ENCODE assay signal across 35 cellular contexts in the genomic region with DNA sequence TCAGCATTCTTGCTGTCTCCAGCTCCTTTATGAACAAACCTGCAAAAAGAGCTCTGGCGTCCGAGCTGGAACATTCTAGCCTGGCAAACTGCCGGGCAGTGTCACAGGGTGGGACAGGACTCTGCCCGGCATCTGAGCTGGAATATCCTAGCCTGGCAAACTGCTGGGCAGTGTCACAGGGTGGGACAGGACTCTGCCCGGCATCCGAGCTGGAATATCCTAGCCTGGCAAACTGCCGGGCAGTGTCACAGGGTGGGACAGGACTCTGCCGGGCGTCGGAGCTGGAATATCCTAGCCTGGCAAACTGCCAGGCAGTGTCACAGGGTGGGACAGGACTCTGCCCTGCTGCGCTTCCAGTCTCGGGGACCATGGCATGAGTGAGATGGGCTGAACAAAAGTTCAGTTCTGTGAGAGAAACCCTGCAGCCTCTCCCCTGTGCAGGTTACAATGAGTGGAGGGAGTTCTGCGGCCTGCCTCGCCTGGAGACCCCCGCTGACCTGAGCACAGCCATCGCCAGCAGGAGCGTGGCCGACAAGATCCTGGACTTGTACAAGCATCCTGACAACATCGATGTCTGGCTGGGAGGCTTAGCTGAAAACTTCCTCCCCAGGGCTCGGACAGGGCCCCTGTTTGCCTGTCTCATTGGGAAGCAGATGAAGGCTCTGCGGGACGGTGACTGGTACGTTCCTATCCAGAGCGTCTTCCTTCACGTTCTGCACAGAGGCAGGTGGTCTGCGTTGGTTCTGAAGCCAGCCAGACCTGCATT.
DNase-seq lines count a peak whose midpoint lies in the region; ATAC-seq and TF ChIP-seq lines count a peak whose summit lies in the region.
"Had no signal": no experiment of that assay in that cellular context is flagged by ENCODE, and none has a peak within 500 bp of the region (broad histone marks: within the 10 kb centered on the region; RNA-seq: fewer than 3 reads in every experiment).

No MANE protein-coding gene starts in this region.

- TF ChIP-seq EP300 in gastroesophageal sphincter (IDR thresholded peaks at IDR 0.05): no peak
- TF ChIP-seq EP300 in transverse colon (IDR thresholded peaks at IDR 0.05; ENCODE audit: low read depth): no peak

- TF ChIP-seq POLR2A in gastroesophageal sphincter (IDR thresholded peaks at IDR 0.05) (no peak), transverse colon (IDR thresholded peaks at IDR 0.05) (no peak)

- no peaks in the 10 kb centered on the region for H3K4me1 Mint-ChIP-seq in activated T-cell treated with anti-CD3 and anti-CD28 coated beads, Interleukin-2, amount 50 U/mL, for 24 hours (ENCODE audit: low read depth)
- H3K4me1 Mint-ChIP-seq: central memory CD8-positive, alpha-beta T cell; endodermal cell; stimulated activated effector memory CD8-positive, alpha-beta T cell treated with anti-CD3 and anti-CD28 coated beads, Interleukin-12 subunit alpha, Interleukin-12 subunit beta, amount 100 ng/mL, for 72 hours had no signal

- H3K27me3 Mint-ChIP-seq in activated T-cell treated with anti-CD3 and anti-CD28 coated beads, Interleukin-2, amount 50 U/mL, for 24 hours: no peaks in the 10 kb centered on the region
- H3K27me3 Mint-ChIP-seq: central memory CD8-positive, alpha-beta T cell; dendritic cell treated with granulocyte-macrophage colony-stimulating factor and Interleukin-4, amounts not matched to agents 40 ng/mL and 50 ng/mL, for 4 days had no signal

- H3K4me3 Mint-ChIP-seq in activated T-cell treated with anti-CD3 and anti-CD28 coated beads, Interleukin-2, amount 50 U/mL, for 24 hours: no peak overlapping the region
- H3K4me3 Mint-ChIP-seq: activated T-cell treated with anti-CD3 and anti-CD28 coated beads, Interleukin-2, amount 50 U/mL, for 72 hours; central memory CD8-positive, alpha-beta T cell; dendritic cell treated with granulocyte-macrophage colony-stimulating factor and Interleukin-4, amounts not matched to agents 40 ng/mL and 50 ng/mL, for 4 days; endodermal cell; H9; stimulated activated effector memory CD8-positive, alpha-beta T cell treated with anti-CD3 and anti-CD28 coated beads, Interleukin-12 subunit alpha, Interleukin-12 subunit beta, amount 100 ng/mL, for 72 hours had no signal

- H3K4me1 ChIP-seq in gastroesophageal sphincter: no peaks in the 10 kb centered on the region
- no peaks in the 10 kb centered on the region for H3K4me1 ChIP-seq in osteoblast (ENCODE audit: insufficient read depth, low read length)
- H3K4me1 ChIP-seq in transverse colon: peaks cover 0 to 16% (median 0%) of the 10 kb centered on the region in 4 donors
- H3K4me1 ChIP-seq: prostate gland had no signal

- WGBS in gastroesophageal sphincter (ENCODE audit: low coverage in 1 of 2), 2 donors: 43 to 68% methylated on average over 3 to 7 of the region's 26 CpGs
- 62% methylated on average over 26 of the region's 26 CpGs; no CpG with 5 or more reads in 1 of the 2 donors for WGBS in transverse colon (ENCODE audit: low coverage in 1 of 2), 2 donors

- H3K36me3 Mint-ChIP-seq in activated T-cell treated with anti-CD3 and anti-CD28 coated beads, Interleukin-2, amount 50 U/mL, for 24 hours (ENCODE audit: low read depth): no peaks in the 10 kb centered on the region
- H3K36me3 Mint-ChIP-seq: stimulated activated effector memory CD8-positive, alpha-beta T cell treated with anti-CD3 and anti-CD28 coated beads, Interleukin-12 subunit alpha, Interleukin-12 subunit beta, amount 100 ng/mL, for 72 hours had no signal

- H3K27ac ChIP-seq in gastroesophageal sphincter: peak overlapping the region in 2 of 4 donors; percentile 10 to 62
- H3K27ac ChIP-seq in osteoblast (ENCODE audit: low read depth, low read length): no peak overlapping the region
- H3K27ac ChIP-seq in transverse colon: peak overlapping the region in 3 of 4 donors; percentile 41 to 58 (median 53)
- H3K27ac ChIP-seq: C4-2B, HL-60, PC-9, prostate gland, VCaP had no signal

- H3K36me3 ChIP-seq in gastroesophageal sphincter (no peaks in the 10 kb centered on the region), osteoblast (ENCODE audit: insufficient read depth, low read length) (no peaks in the 10 kb centered on the region), transverse colon (no peaks in the 10 kb centered on the region)
- H3K36me3 ChIP-seq: prostate gland, upper lobe of left lung had no signal

- no peaks in the 10 kb centered on the region for H3K9me3 Mint-ChIP-seq in activated T-cell treated with anti-CD3 and anti-CD28 coated beads, Interleukin-2, amount 50 U/mL, for 24 hours
- H3K9me3 Mint-ChIP-seq: activated T-cell treated with anti-CD3 and anti-CD28 coated beads, Interleukin-2, amount 50 U/mL, for 72 hours; dendritic cell treated with granulocyte-macrophage colony-stimulating factor and Interleukin-4, amounts not matched to agents 40 ng/mL and 50 ng/mL, for 4 days; endodermal cell; H9; stimulated activated effector memory CD8-positive, alpha-beta T cell treated with anti-CD3 and anti-CD28 coated beads, Interleukin-12 subunit alpha, Interleukin-12 subunit beta, amount 100 ng/mL, for 72 hours had no signal

- no peaks in the 10 kb centered on the region for H4K20me1 ChIP-seq in osteoblast (ENCODE audit: insufficient read depth, low read length)

- ATAC-seq in gastroesophageal sphincter (peak; percentile 24), HG03045 (IDR thresholded peaks at IDR 0.05; ENCODE audit: unreplicated experiment) (no peak)
- ATAC-seq: activated T-cell treated with anti-CD3 and anti-CD28 coated beads, Interleukin-2, amount 50 U/mL, for 72 hours; esophagus mucosa; stimulated activated effector memory CD8-positive, alpha-beta T cell treated with anti-CD3 and anti-CD28 coated beads, Interleukin-12 subunit alpha, Interleukin-12 subunit beta, amount 100 ng/mL, for 72 hours had no signal

- TF ChIP-seq CTCF in gastroesophageal sphincter (IDR thresholded peaks at IDR 0.05): no peak
- no peak for TF ChIP-seq CTCF in osteoblast (IDR thresholded peaks at IDR 0.05; ENCODE audit: extremely low read depth, low read depth, low read length)
- no peak for TF ChIP-seq CTCF in transverse colon (IDR thresholded peaks at IDR 0.05)

- no peak overlapping the region for H3K4me2 ChIP-seq in osteoblast (ENCODE audit: insufficient read depth, low read length)
- H3K4me2 ChIP-seq: PC-9 had no signal

- no peak overlapping the region for H2AFZ ChIP-seq in osteoblast (ENCODE audit: low read length)
- H2AFZ ChIP-seq: PC-9 had no signal

- H3K9me3 ChIP-seq in gastroesophageal sphincter (no peaks in the 10 kb centered on the region), osteoblast (ENCODE audit: low read depth, low read length) (no peaks in the 10 kb centered on the region), transverse colon (no peaks in the 10 kb centered on the region)
- H3K9me3 ChIP-seq: heart right ventricle, prostate gland, upper lobe of left lung had no signal

- H3K27me3 ChIP-seq in gastroesophageal sphincter (peaks cover 8% of the 10 kb centered on the region), osteoblast (ENCODE audit: insufficient read depth, low read length) (no peaks in the 10 kb centered on the region), transverse colon (no peaks in the 10 kb centered on the region)
- H3K27me3 ChIP-seq: upper lobe of left lung had no signal

- in situ Hi-C loops in transverse colon (cut with MboI; ENCODE audit: low pct_ligation_motif_present in 1 of 4, low pct_unique_long_range_greater_than_20kb in 1 of 4, low sequenced_read_pairs in 3 of 4): no loop called here

- DNase-seq in activated T-cell treated with anti-CD3 and anti-CD28 coated beads, Interleukin-2, amount 50 U/mL, for 24 hours: peak; percentile 18
- DNase-seq in activated T-cell treated with anti-CD3 and anti-CD28 coated beads for 4 hours (no peak), osteoblast (ENCODE audit: insufficient read length, low spot score, missing footprints) (peak; percentile 38), transverse colon (peak; percentile 80), kidney glomerular epithelial cell (lab: John Stamatoyannopoulos, UW) (no peak), NCI-H2029 treated with DMSO at 0.1 percent for 48 hours (lab: John Stamatoyannopoulos, UW) (no peak)
- DNase-seq: 8988T; activated CD4-positive, alpha-beta T cell treated with anti-CD3 and anti-CD28 coated beads for 48 hours; activated naive CD4-positive, alpha-beta T cell treated with Interleukin-2 at 50 U/mL for 16 hours; activated T-cell treated with anti-CD3 and anti-CD28 coated beads, Interleukin-2, amount 50 U/mL, for 72 hours; COR-L47; DMS53; endodermal cell; foreskin fibroblast; H9; heart right ventricle; Karpas-422; NCI-H1436; NCI-H2081 treated with DMSO at 0.1 percent for 48 hours; NCI-H226; NCI-H69; PC-9; SIG-M5; T1000; upper lobe of left lung had no signal

- H3K4me3 ChIP-seq in gastroesophageal sphincter: no peak overlapping the region
- no peak overlapping the region for H3K4me3 ChIP-seq in osteoblast (ENCODE audit: insufficient read depth, low read length)
- no peak overlapping the region for H3K4me3 ChIP-seq in transverse colon
- H3K4me3 ChIP-seq: heart right ventricle, PC-9, prostate gland, upper lobe of left lung had no signal

- intact Hi-C loops in transverse colon (cut with DNase I; ENCODE audit: low total_unique reads): no loop called here

- no peak overlapping the region for H3K27ac Mint-ChIP-seq in activated T-cell treated with anti-CD3 and anti-CD28 coated beads, Interleukin-2, amount 50 U/mL, for 24 hours
- H3K27ac Mint-ChIP-seq: activated T-cell treated with anti-CD3 and anti-CD28 coated beads, Interleukin-2, amount 50 U/mL, for 72 hours; dendritic cell treated with granulocyte-macrophage colony-stimulating factor and Interleukin-4, amounts not matched to agents 40 ng/mL and 50 ng/mL, for 4 days; endodermal cell; stimulated activated effector memory CD8-positive, alpha-beta T cell treated with anti-CD3 and anti-CD28 coated beads, Interleukin-12 subunit alpha, Interleukin-12 subunit beta, amount 100 ng/mL, for 72 hours had no signal

- H3K79me2 ChIP-seq in osteoblast (ENCODE audit: insufficient read depth, low read length): no peaks in the 10 kb centered on the region

Comparison
In these comparisons a context has a peak if more than half of its experiments do, and no peak if none do; other contexts are left out.
1. DNase-seq: peak in activated T-cell treated with anti-CD3 and anti-CD28 coated beads, Interleukin-2, amount 50 U/mL, for 24 hours (single experiment), osteoblast (single experiment) and transverse colon (single experiment); none in activated T-cell treated with anti-CD3 and anti-CD28 coated beads for 4 hours (single experiment), kidney glomerular epithelial cell (single experiment) and NCI-H2029 treated with DMSO at 0.1 percent for 48 hours (single experiment).